1 cellular context compared by ENCODE assay signal in the genomic region with DNA sequence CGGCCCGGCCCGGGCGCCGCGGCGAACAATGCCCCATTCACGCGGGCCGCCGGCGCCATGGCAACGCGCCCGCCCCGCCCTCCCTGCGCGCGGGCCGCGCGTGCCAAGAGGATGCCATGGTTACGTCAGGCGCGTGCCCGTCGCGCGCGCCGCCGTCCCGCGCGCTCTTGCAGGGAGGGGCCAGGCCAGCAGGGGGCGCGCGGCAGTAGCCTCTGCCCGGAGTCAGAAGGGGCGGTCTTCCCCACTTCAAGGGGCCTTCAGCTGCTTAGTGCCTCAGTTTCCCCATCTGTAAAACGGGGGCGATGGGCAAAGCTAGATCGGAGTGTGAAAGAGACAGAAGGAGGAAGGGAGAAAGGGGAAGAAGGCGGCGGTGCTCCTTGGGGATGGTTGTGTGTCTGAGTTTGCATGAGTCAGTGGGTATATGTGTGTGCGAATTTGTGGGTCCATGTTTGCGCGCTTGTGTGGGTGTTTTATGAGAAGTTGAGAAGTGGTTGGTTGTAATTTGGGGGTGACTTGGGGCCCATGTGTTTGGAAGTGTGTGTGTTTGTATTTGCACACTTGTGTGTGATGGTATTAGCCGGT.
TF ChIP-seq lines count a peak whose summit lies in the region.

No MANE protein-coding gene starts in this region.

TF ChIP-seq in HepG2, 621 proteins besides CTCF, POLR2A, EP300 and RAD21 (continued from another document):
- TF ChIP-seq, protein P1, sequence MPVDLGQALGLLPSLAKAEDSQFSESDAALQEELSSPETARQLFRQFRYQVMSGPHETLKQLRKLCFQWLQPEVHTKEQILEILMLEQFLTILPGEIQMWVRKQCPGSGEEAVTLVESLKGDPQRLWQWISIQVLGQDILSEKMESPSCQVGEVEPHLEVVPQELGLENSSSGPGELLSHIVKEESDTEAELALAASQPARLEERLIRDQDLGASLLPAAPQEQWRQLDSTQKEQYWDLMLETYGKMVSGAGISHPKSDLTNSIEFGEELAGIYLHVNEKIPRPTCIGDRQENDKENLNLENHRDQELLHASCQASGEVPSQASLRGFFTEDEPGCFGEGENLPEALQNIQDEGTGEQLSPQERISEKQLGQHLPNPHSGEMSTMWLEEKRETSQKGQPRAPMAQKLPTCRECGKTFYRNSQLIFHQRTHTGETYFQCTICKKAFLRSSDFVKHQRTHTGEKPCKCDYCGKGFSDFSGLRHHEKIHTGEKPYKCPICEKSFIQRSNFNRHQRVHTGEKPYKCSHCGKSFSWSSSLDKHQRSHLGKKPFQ (CRISPR knock-in tag; IDR thresholded peaks at IDR 0.05; ENCODE audit: insufficient replicate concordance): no peak
- no peak for TF ChIP-seq FIP1L1 (IDR thresholded peaks at IDR 0.05; ENCODE audit: borderline replicate concordance, insufficient read depth, low read depth, low read length)
- TF ChIP-seq, protein P2, sequence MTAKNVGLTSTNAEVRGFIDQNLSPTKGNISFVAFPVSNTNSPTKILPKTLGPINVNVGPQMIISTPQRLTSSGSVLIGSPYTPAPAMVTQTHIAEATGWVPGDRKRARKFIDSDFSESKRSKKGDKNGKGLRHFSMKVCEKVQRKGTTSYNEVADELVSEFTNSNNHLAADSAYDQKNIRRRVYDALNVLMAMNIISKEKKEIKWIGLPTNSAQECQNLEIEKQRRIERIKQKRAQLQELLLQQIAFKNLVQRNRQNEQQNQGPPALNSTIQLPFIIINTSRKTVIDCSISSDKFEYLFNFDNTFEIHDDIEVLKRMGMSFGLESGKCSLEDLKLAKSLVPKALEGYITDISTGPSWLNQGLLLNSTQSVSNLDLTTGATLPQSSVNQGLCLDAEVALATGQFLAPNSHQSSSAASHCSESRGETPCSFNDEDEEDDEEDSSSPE (CRISPR knock-in tag; IDR thresholded peaks at IDR 0.05): peak; percentile 21; the same call in 1 of the 2 replicates
- peak; percentile 31; the same call in 1 of the 2 replicates for TF ChIP-seq NR2C2 (CRISPR knock-in tag; IDR thresholded peaks at IDR 0.05; ENCODE audit: borderline replicate concordance)
- peak; percentile 82 for TF ChIP-seq ZSCAN21 (CRISPR knock-in tag; IDR thresholded peaks at IDR 0.05; ENCODE audit: borderline replicate concordance)
- TF ChIP-seq, protein P3, sequence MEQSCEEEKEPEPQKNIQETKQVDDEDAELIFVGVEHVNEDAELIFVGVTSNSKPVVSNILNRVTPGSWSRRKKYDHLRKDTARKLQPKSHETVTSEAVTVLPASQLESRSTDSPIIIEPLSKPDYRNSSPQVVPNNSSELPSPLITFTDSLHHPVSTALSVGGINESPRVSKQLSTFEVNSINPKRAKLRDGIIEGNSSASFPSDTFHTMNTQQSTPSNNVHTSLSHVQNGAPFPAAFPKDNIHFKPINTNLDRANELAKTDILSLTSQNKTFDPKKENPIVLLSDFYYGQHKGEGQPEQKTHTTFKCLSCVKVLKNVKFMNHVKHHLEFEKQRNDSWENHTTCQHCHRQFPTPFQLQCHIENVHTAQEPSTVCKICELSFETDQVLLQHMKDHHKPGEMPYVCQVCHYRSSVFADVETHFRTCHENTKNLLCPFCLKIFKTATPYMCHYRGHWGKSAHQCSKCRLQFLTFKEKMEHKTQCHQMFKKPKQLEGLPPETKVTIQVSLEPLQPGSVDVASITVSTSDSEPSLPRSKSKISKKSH (CRISPR knock-in tag; IDR thresholded peaks at IDR 0.05; ENCODE audit: borderline replicate concordance): no peak
- no peak for TF ChIP-seq GTF3A (CRISPR knock-in tag; conservative IDR thresholded peaks at IDR 0.05)
- no peak for TF ChIP-seq PAWR (CRISPR knock-in tag; IDR thresholded peaks at IDR 0.05; ENCODE audit: borderline replicate concordance)
